ENCODE assay signal across 21 cellular contexts in the genomic region with DNA sequence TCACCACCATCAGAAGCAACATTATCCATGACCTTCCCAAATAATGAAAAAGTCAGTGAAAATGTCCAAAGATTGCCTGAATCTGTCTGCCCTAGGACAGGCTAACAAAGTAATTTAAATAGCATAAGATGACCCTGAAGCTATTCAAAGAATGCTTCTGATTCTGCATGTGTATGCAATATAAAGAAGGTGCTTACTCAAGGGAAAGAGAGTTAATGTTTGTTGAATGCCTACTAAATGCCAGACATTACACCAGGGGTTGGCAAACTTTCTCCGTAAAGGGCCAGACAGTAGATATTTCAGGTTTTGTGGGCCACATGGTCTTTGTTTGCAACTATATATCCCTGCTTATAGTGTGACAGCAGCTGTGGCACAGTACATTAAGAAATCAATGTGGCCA.
"Had no signal": no experiment of that assay in that cellular context is flagged by ENCODE, and none has a peak within 500 bp of the region (broad histone marks: within the 10 kb centered on the region; RNA-seq: fewer than 3 reads in every experiment).

No MANE protein-coding gene starts in this region.

- H3K4me1 ChIP-seq: right atrium auricular region, tibial nerve had no signal

- H3K9me3 Mint-ChIP-seq: activated naive CD8-positive, alpha-beta T cell treated with anti-CD3 and anti-CD28 coated beads, Interleukin-2, amount 10 ng/mL, durations not matched to agents 7 days and 5 days; effector memory CD8-positive, alpha-beta T cell; mesothelial cell of epicardium; natural killer cell treated with Interleukin-12 subunit alpha and Interleukin-12 subunit beta and Interleukin-15 and Interleukin-18, amount 100 ng/mL, for 72 hours; stimulated activated naive CD8-positive, alpha-beta T cell treated with anti-CD3 and anti-CD28 coated beads, Interleukin-15, Interleukin-2, amounts not matched to agents 100 ng/mL and 50 ng/mL, for 24 hours had no signal

- H3K27ac ChIP-seq: cardiac muscle cell, right atrium auricular region, tibial nerve had no signal

- H3K4me3 ChIP-seq: cardiac muscle cell, lung, right atrium auricular region, tibial nerve had no signal

- H3K4me1 Mint-ChIP-seq: activated CD4-positive, alpha-beta T cell treated with anti-CD3 and anti-CD28 coated beads for 36 hours; activated naive CD8-positive, alpha-beta T cell treated with anti-CD3 and anti-CD28 coated beads, Interleukin-2, amount 10 ng/mL, durations not matched to agents 7 days and 5 days; mesothelial cell of epicardium had no signal

- H3K27ac Mint-ChIP-seq: activated CD4-positive, alpha-beta T cell treated with anti-CD3 and anti-CD28 coated beads for 36 hours; activated naive CD8-positive, alpha-beta T cell treated with anti-CD3 and anti-CD28 coated beads, Interleukin-2, amount 10 ng/mL, durations not matched to agents 7 days and 5 days; effector memory CD8-positive, alpha-beta T cell; mesothelial cell of epicardium; natural killer cell treated with Interleukin-12 subunit alpha and Interleukin-12 subunit beta and Interleukin-15 and Interleukin-18, amount 100 ng/mL, for 72 hours; stimulated activated naive CD8-positive, alpha-beta T cell treated with anti-CD3 and anti-CD28 coated beads, Interleukin-15, Interleukin-2, amounts not matched to agents 100 ng/mL and 50 ng/mL, for 24 hours had no signal

- DNase-seq: activated CD4-positive, alpha-beta T cell treated with anti-CD3 and anti-CD28 coated beads for 36 hours; activated CD4-positive, alpha-beta T cell treated with anti-CD3 and anti-CD28 coated beads, Interleukin-2, amount 50 U/mL, for 48 hours; activated naive CD8-positive, alpha-beta T cell treated with anti-CD3 and anti-CD28 coated beads, Interleukin-2, amount 10 ng/mL, durations not matched to agents 7 days and 5 days; activated T-cell treated with anti-CD3 and anti-CD28 coated beads for 4 hours; amygdala; effector memory CD8-positive, alpha-beta T cell; esophagus squamous epithelium; left cardiac atrium; nucleus accumbens; small intestine; stimulated activated CD4-positive, alpha-beta T cell treated with anti-CD3 and anti-CD28 coated beads, Interleukin-15, amount 100 ng/mL, for 24 hours; stimulated activated CD4-positive, alpha-beta T cell treated with anti-CD3 and anti-CD28 coated beads, Interleukin-2, amount 100 ng/mL, for 48 hours; SW 1271; T-helper 2 cell had no signal

- H3K27me3 Mint-ChIP-seq: activated CD4-positive, alpha-beta T cell treated with anti-CD3 and anti-CD28 coated beads for 36 hours; activated naive CD8-positive, alpha-beta T cell treated with anti-CD3 and anti-CD28 coated beads, Interleukin-2, amount 10 ng/mL, durations not matched to agents 7 days and 5 days; effector memory CD8-positive, alpha-beta T cell; natural killer cell treated with Interleukin-12 subunit alpha and Interleukin-12 subunit beta and Interleukin-15 and Interleukin-18, amount 100 ng/mL, for 72 hours; stimulated activated naive CD8-positive, alpha-beta T cell treated with anti-CD3 and anti-CD28 coated beads, Interleukin-15, Interleukin-2, amounts not matched to agents 100 ng/mL and 50 ng/mL, for 24 hours had no signal

- ATAC-seq: activated CD4-positive, alpha-beta T cell treated with anti-CD3 and anti-CD28 coated beads for 36 hours; effector memory CD8-positive, alpha-beta T cell; left cardiac atrium; natural killer cell treated with Interleukin-12 subunit alpha and Interleukin-12 subunit beta and Interleukin-15 and Interleukin-18, amount 100 ng/mL, for 72 hours had no signal

- H3K4me3 Mint-ChIP-seq: activated CD4-positive, alpha-beta T cell treated with anti-CD3 and anti-CD28 coated beads for 36 hours; activated naive CD8-positive, alpha-beta T cell treated with anti-CD3 and anti-CD28 coated beads, Interleukin-2, amount 10 ng/mL, durations not matched to agents 7 days and 5 days; effector memory CD8-positive, alpha-beta T cell; mesothelial cell of epicardium; natural killer cell treated with Interleukin-12 subunit alpha and Interleukin-12 subunit beta and Interleukin-15 and Interleukin-18, amount 100 ng/mL, for 72 hours; stimulated activated naive CD8-positive, alpha-beta T cell treated with anti-CD3 and anti-CD28 coated beads, Interleukin-15, Interleukin-2, amounts not matched to agents 100 ng/mL and 50 ng/mL, for 24 hours had no signal

- H3K36me3 Mint-ChIP-seq: mesothelial cell of epicardium; natural killer cell treated with Interleukin-12 subunit alpha and Interleukin-12 subunit beta and Interleukin-15 and Interleukin-18, amount 100 ng/mL, for 72 hours had no signal

- H3K27me3 ChIP-seq: cardiac muscle cell, esophagus squamous epithelium, right atrium auricular region, tibial nerve had no signal

- H3K9me3 ChIP-seq: esophagus squamous epithelium, right atrium auricular region, tibial nerve had no signal

- H3K36me3 ChIP-seq: cardiac muscle cell had no signal
